In the genomic region with DNA sequence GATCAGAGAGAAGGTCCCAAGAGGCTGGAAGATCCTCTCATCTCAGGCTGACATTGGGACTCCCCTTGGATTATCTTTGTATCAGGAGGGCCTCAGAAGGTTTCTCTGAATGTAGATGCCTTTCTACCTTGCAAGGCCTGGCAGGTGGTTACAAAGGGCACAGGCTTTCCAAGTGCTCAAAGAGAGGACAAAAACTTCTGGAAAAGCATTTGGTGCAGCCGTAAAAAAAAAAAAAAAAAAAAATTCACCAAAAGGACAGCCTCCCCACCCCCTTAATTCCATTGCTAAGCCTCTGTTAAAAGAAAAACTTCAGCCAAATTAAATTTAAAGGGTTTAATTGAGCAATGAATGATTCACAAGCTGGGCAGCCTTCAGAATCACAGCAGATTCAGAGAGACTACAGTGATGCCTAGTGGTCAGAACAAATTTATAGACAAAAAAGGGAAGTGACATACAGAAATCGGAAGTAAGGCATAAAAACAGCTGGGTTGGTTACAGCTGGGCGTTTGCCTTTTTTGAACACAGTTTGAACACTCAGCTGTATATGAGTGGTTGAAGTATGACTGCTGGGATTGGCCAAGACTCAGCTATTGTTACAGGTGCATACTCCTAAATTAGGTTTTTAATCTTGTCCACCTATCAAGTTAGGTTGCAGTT, we compare ENCODE assay signal across 10 cellular contexts. TPM values are rescaled to one million over a fixed set of nuclear protein-coding genes. Genes with fewer than 3 reads are reported as not detected.
DNase-seq lines count a peak whose midpoint lies in the region; ATAC-seq and TF ChIP-seq lines count a peak whose summit lies in the region.
"Had no signal": no experiment of that assay in that cellular context is flagged by ENCODE, and none has a peak within 500 bp of the region (broad histone marks: within the 10 kb centered on the region; RNA-seq: fewer than 3 reads in every experiment).

No MANE protein-coding gene starts in this region.

- no peaks in the 10 kb centered on the region for H3F3A ChIP-seq in SU-DHL-6 (ENCODE audit: insufficient read depth)

- no peak overlapping the region for H3K4me3 ChIP-seq in SU-DHL-6 (ENCODE audit: insufficient read depth, low read length, poor library complexity, severe bottlenecking)
- H3K4me3 ChIP-seq in testis, result no peak overlapping the region
- H3K4me3 ChIP-seq: psoas muscle had no signal

- TF ChIP-seq CTCF in SU-DHL-6 (IDR thresholded peaks at IDR 0.05; ENCODE audit: insufficient read depth, low read length, poor library complexity, severe bottlenecking) (no peak), testis (IDR thresholded peaks at IDR 0.05) (no peak)

- H3K9me3 ChIP-seq in SU-DHL-6 (ENCODE audit: insufficient read depth, low read length) (peaks cover 33% of the 10 kb centered on the region), testis (no peaks in the 10 kb centered on the region)
- H3K9me3 ChIP-seq: psoas muscle had no signal

- intact Hi-C loops in testis (cut with DNase I; ENCODE audit: low total_unique reads), result no loop called here

- no peak for DNase-seq in testis
- no peak for DNase-seq in SHP77 (lab: John Stamatoyannopoulos, UW)
- DNase-seq in T-helper 9 cell, result no peak
- DNase-seq: psoas muscle had no signal

- H3K27me3 ChIP-seq in SU-DHL-6 (ENCODE audit: low read length) (no peaks in the 10 kb centered on the region), testis (no peaks in the 10 kb centered on the region)

- no peak overlapping the region for H3K9ac ChIP-seq in SU-DHL-6 (ENCODE audit: low read length)

- peaks cover 17% of the 10 kb centered on the region for H3K4me1 ChIP-seq in testis
- H3K4me1 ChIP-seq: psoas muscle had no signal

- ATAC-seq in GM19351 (IDR thresholded peaks at IDR 0.05; ENCODE audit: unreplicated experiment) (peak; percentile 84), HG03196 (IDR thresholded peaks at IDR 0.05; ENCODE audit: unreplicated experiment) (peak; percentile 51), GM21367 (IDR thresholded peaks at IDR 0.05; ENCODE audit: unreplicated experiment) (no peak)
- ATAC-seq: psoas muscle had no signal

- H4K20me1 ChIP-seq in SU-DHL-6 (ENCODE audit: low read depth, low read length), result no peaks in the 10 kb centered on the region

- no peaks in the 10 kb centered on the region for H3K79me2 ChIP-seq in SU-DHL-6 (ENCODE audit: insufficient read depth, low read length)

- H3K27ac ChIP-seq in SU-DHL-6 (ENCODE audit: low read depth, low read length) (0 out of 2 replicates have a peak overlapping the region, but pooled peaks have one; percentile 26), testis (peak overlapping the region; percentile 62 to 67)
- H3K27ac ChIP-seq: epithelial cell of prostate, psoas muscle, RWPE1 had no signal

- no peak overlapping the region for H2AFZ ChIP-seq in SU-DHL-6 (ENCODE audit: low read depth, low read length, severe bottlenecking)

- H3K4me2 ChIP-seq in SU-DHL-6 (ENCODE audit: low read depth, low read length, poor library complexity, severe bottlenecking), result no peak overlapping the region

- no peaks in the 10 kb centered on the region for H3K9me2 ChIP-seq in SU-DHL-6 (replicated peaks; ENCODE audit: insufficient read depth, low read length)

- 0 out of 2 replicates have a peak, but pooled peaks cover 5% of the 10 kb centered on the region for H3K36me3 ChIP-seq in SU-DHL-6 (ENCODE audit: low read length)
- H3K36me3 ChIP-seq in testis (ENCODE audit: low read depth, missing control alignments), result no peaks in the 10 kb centered on the region

- TF ChIP-seq POLR2A in testis (IDR thresholded peaks at IDR 0.05), result no peak

- 69 to 77% methylated on average over 3 of the region's 3 CpGs for WGBS in testis, 2 donors

RNA-seq across cellular contexts. Expression of gene LRGUK, which starts 42.5 kb away (rescaled TPM):
- 10 to 100 TPM in 1 of 2 donors, 1 to 10 TPM in 1; 9.4 to 13.0 TPM for total RNA-seq in testis
- polyA plus RNA-seq in testis (ENCODE audit: insufficient read depth, low read depth, low replicate concordance), result 16.1 TPM
